In the genomic region with DNA sequence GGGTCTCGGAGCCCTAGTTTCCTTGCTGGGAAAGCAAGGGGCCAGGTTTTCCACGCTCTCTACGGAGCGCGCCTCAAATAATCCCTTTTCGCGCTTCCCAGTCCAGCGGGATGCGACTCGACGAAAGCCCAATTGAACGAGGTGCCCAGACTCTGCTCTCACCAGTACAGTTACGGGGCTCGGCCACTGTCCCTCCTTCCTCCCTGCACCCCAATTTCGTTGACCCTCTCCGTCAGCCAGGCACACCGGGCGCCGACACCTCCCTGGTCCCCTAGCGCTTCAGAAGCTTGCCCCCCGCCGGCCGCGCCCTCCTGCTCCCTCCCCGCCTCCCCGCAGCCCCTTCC, we compare ENCODE assay signal across 8 cellular contexts. TPM values are rescaled to one million over a fixed set of nuclear protein-coding genes. Genes with fewer than 3 reads are reported as not detected.
DNase-seq lines count a peak whose midpoint lies in the region; ATAC-seq, FAIRE-seq and TF ChIP-seq lines count a peak whose summit lies in the region.

No MANE protein-coding gene starts in this region.

- POLR2A ChIA-PET in activated CD4-positive, alpha-beta memory T cell treated with anti-CD3 and anti-CD28 coated beads for 36 hours (lab: Charles Lee): interaction anchor here (1.2 kb wide), 1 partner anchor 15 kb away, joined by 4 read pairs; no protein-coding TSS in a partner anchor

- H3K9ac ChIP-seq in skeletal muscle tissue (ENCODE audit: low read depth in 1 of 3, low read length in 3 of 3): peak overlapping the region; percentile 97 to 99 (median 99)

- H3K36me3 Mint-ChIP-seq in activated CD4-positive, alpha-beta T cell treated with anti-CD3 and anti-CD28 coated beads, Interleukin-2, amount 10 ng/mL, durations not matched to agents 24 days and 14 days (ENCODE audit: low read depth): no peaks in the 10 kb centered on the region
- H3K36me3 Mint-ChIP-seq in activated CD4-positive, alpha-beta memory T cell treated with anti-CD3 and anti-CD28 coated beads for 36 hours: no peaks in the 10 kb centered on the region

- peaks cover 14% of the 10 kb centered on the region for H3K4me1 Mint-ChIP-seq in activated CD4-positive, alpha-beta T cell treated with anti-CD3 and anti-CD28 coated beads, Interleukin-2, amount 10 ng/mL, durations not matched to agents 24 days and 14 days
- H3K4me1 Mint-ChIP-seq in activated CD4-positive, alpha-beta memory T cell treated with anti-CD3 and anti-CD28 coated beads for 36 hours (ENCODE audit: low read depth): peaks cover 6% of the 10 kb centered on the region

- TF ChIP-seq CTCF in left ventricle myocardium inferior (IDR thresholded peaks at IDR 0.05; ENCODE audit: borderline replicate concordance): no peak
- no peak for TF ChIP-seq CTCF in D721Med (IDR thresholded peaks at IDR 0.05; ENCODE audit: insufficient read depth, missing control alignments)

- H3K27me3 Mint-ChIP-seq in activated CD4-positive, alpha-beta T cell treated with anti-CD3 and anti-CD28 coated beads, Interleukin-2, amount 10 ng/mL, durations not matched to agents 24 days and 14 days: peaks cover 18% of the 10 kb centered on the region
- no peaks in the 10 kb centered on the region for H3K27me3 Mint-ChIP-seq in activated CD4-positive, alpha-beta memory T cell treated with anti-CD3 and anti-CD28 coated beads for 36 hours

- ATAC-seq in HG02571 (IDR thresholded peaks at IDR 0.05; ENCODE audit: unreplicated experiment) (no peak), GM21367 (IDR thresholded peaks at IDR 0.05; ENCODE audit: unreplicated experiment) (no peak)

- no peak for DNase-seq in activated CD4-positive, alpha-beta T cell treated with anti-CD3 and anti-CD28 coated beads, Interleukin-2, amount 10 ng/mL, durations not matched to agents 24 days and 14 days
- DNase-seq in activated CD4-positive, alpha-beta T cell treated with anti-CD3 and anti-CD28 coated beads for 1 hour: no peak
- no peak for DNase-seq in activated CD4-positive, alpha-beta memory T cell treated with anti-CD3 and anti-CD28 coated beads for 36 hours
- no peak for DNase-seq in left ventricle myocardium inferior
- DNase-seq in D721Med (ENCODE audit: insufficient read length, low spot score): no peak

- H3K27ac Mint-ChIP-seq in activated CD4-positive, alpha-beta T cell treated with anti-CD3 and anti-CD28 coated beads, Interleukin-2, amount 10 ng/mL, durations not matched to agents 24 days and 14 days: no peak overlapping the region
- H3K27ac Mint-ChIP-seq in activated CD4-positive, alpha-beta memory T cell treated with anti-CD3 and anti-CD28 coated beads for 36 hours: no peak overlapping the region

- H3K4me3 ChIP-seq in left ventricle myocardium inferior (peak overlapping the region; percentile 90), skeletal muscle tissue (ENCODE audit: low read length in 3 of 3) (peak overlapping the region; percentile 97 to 99 (median 97))

- no peaks in the 10 kb centered on the region for H3K27me3 ChIP-seq in left ventricle myocardium inferior (ENCODE audit: low read depth)
- no peaks in the 10 kb centered on the region for H3K27me3 ChIP-seq in skeletal muscle tissue (ENCODE audit: control insufficient read depth in 3 of 3, insufficient read depth in 3 of 3, low read length in 3 of 3)

- H3K4me1 ChIP-seq in left ventricle myocardium inferior (peaks cover 64% of the 10 kb centered on the region), skeletal muscle tissue (ENCODE audit: control insufficient read depth in 3 of 3, insufficient read depth in 3 of 3, low read length in 3 of 3) (peaks cover 48 to 63% (median 50%) of the 10 kb centered on the region in 3 donors)

- no peaks in the 10 kb centered on the region for H3K9me3 Mint-ChIP-seq in activated CD4-positive, alpha-beta T cell treated with anti-CD3 and anti-CD28 coated beads, Interleukin-2, amount 10 ng/mL, durations not matched to agents 24 days and 14 days
- no peaks in the 10 kb centered on the region for H3K9me3 Mint-ChIP-seq in activated CD4-positive, alpha-beta memory T cell treated with anti-CD3 and anti-CD28 coated beads for 36 hours

- H3K4me3 Mint-ChIP-seq in activated CD4-positive, alpha-beta T cell treated with anti-CD3 and anti-CD28 coated beads, Interleukin-2, amount 10 ng/mL, durations not matched to agents 24 days and 14 days: peak overlapping the region; percentile 90
- peak overlapping the region; percentile 77 for H3K4me3 Mint-ChIP-seq in activated CD4-positive, alpha-beta memory T cell treated with anti-CD3 and anti-CD28 coated beads for 36 hours

- H3K27ac ChIP-seq in left ventricle myocardium inferior (replicated peaks): peak overlapping the region; percentile 92
- peak overlapping the region; percentile 97 for H3K27ac ChIP-seq in skeletal muscle tissue (ENCODE audit: low read depth, low read length)

- CTCF ChIA-PET in activated CD4-positive, alpha-beta memory T cell treated with anti-CD3 and anti-CD28 coated beads for 36 hours (lab: Charles Lee): no interaction called here

- H3K9me3 ChIP-seq in left ventricle myocardium inferior (replicated peaks): no peaks in the 10 kb centered on the region
- no peaks in the 10 kb centered on the region for H3K9me3 ChIP-seq in skeletal muscle tissue (ENCODE audit: control insufficient read depth in 3 of 3, low read length in 3 of 3)

- FAIRE-seq in D721Med (lab: Jason Lieb, UNC): no peak

- intact Hi-C loops in activated CD4-positive, alpha-beta T cell treated with anti-CD3 and anti-CD28 coated beads, Interleukin-2, amount 10 ng/mL, durations not matched to agents 24 days and 14 days (cut with micrococcal nuclease): loop anchor here (1.0 to 2.0 kb wide), 2 partner anchors 10 to 15 kb away; partner anchors contain the start of gene TNFAIP8L2
- intact Hi-C loops in activated CD4-positive, alpha-beta memory T cell treated with anti-CD3 and anti-CD28 coated beads for 36 hours (cut with micrococcal nuclease): no loop called here
- intact Hi-C loops in left ventricle myocardium inferior (cut with micrococcal nuclease): no loop called here

- no peaks in the 10 kb centered on the region for H3K36me3 ChIP-seq in left ventricle myocardium inferior
- peaks cover 3 to 19% (median 14%) of the 10 kb centered on the region in 3 donors for H3K36me3 ChIP-seq in skeletal muscle tissue (ENCODE audit: control insufficient read depth in 3 of 3, insufficient read depth in 3 of 3, low read length in 3 of 3)

RNA-seq across cellular contexts. Expression of gene SEMA6C, which starts 0.4 kb away (rescaled TPM):
- 2.3 and 2.5 TPM in 2 replicates for total RNA-seq in activated CD4-positive, alpha-beta T cell treated with anti-CD3 and anti-CD28 coated beads, Interleukin-2, amount 10 ng/mL, durations not matched to agents 24 days and 14 days
- 1 to 10 TPM; 1.9 to 2.5 TPM for total RNA-seq in activated CD4-positive, alpha-beta memory T cell treated with anti-CD3 and anti-CD28 coated beads for 36 hours
- total RNA-seq in left ventricle myocardium inferior: 77.7 TPM
- total RNA-seq in skeletal muscle tissue: 15.7 TPM

RNA-seq across cellular contexts. Expression of gene TNFAIP8L2, which starts 10.4 kb away (rescaled TPM):
- 29.4 and 32.5 TPM in 2 replicates for total RNA-seq in activated CD4-positive, alpha-beta T cell treated with anti-CD3 and anti-CD28 coated beads, Interleukin-2, amount 10 ng/mL, durations not matched to agents 24 days and 14 days
- total RNA-seq in activated CD4-positive, alpha-beta memory T cell treated with anti-CD3 and anti-CD28 coated beads for 36 hours: 10 to 100 TPM; 24.2 to 26.7 TPM
- total RNA-seq in left ventricle myocardium inferior (0.88 TPM), skeletal muscle tissue (4.2 TPM)

RNA-seq across cellular contexts. Expression of gene LYSMD1, which starts 19.7 kb away (rescaled TPM):
- 4.7 and 5.2 TPM in 2 replicates for total RNA-seq in activated CD4-positive, alpha-beta T cell treated with anti-CD3 and anti-CD28 coated beads, Interleukin-2, amount 10 ng/mL, durations not matched to agents 24 days and 14 days
- total RNA-seq in activated CD4-positive, alpha-beta memory T cell treated with anti-CD3 and anti-CD28 coated beads for 36 hours: 1 to 10 TPM; 1.8 to 2.6 TPM
- 12.0 TPM for total RNA-seq in left ventricle myocardium inferior
- total RNA-seq in skeletal muscle tissue: 9.9 TPM

RNA-seq across cellular contexts. Expression of gene SCNM1, which starts 19.9 kb away (rescaled TPM):
- total RNA-seq in activated CD4-positive, alpha-beta T cell treated with anti-CD3 and anti-CD28 coated beads, Interleukin-2, amount 10 ng/mL, durations not matched to agents 24 days and 14 days: 96.7 and 100 TPM in 2 replicates
- total RNA-seq in activated CD4-positive, alpha-beta memory T cell treated with anti-CD3 and anti-CD28 coated beads for 36 hours: 10 to 100 TPM; 67.5 to 67.8 TPM
- total RNA-seq in left ventricle myocardium inferior (19.4 TPM), skeletal muscle tissue (24.5 TPM)

RNA-seq across cellular contexts. Expression of gene TMOD4, which starts 29.7 kb away (rescaled TPM):
- 1.3 and 1.8 TPM in 2 replicates for total RNA-seq in activated CD4-positive, alpha-beta T cell treated with anti-CD3 and anti-CD28 coated beads, Interleukin-2, amount 10 ng/mL, durations not matched to agents 24 days and 14 days
- 1 to 10 TPM; 1.7 to 2.7 TPM for total RNA-seq in activated CD4-positive, alpha-beta memory T cell treated with anti-CD3 and anti-CD28 coated beads for 36 hours
- total RNA-seq in left ventricle myocardium inferior (not detected), skeletal muscle tissue (50.6 TPM)
